ENCODE assay signal across 8 cellular contexts in genomic region chr1:23800396-23801337, GRCh38. TPM values are rescaled to one million over a fixed set of nuclear protein-coding genes. Genes with fewer than 3 reads are reported as not detected.
DNase-seq lines count a peak whose midpoint lies in the region; FAIRE-seq and TF ChIP-seq lines count a peak whose summit lies in the region.

Gene GALE (minus strand): TSS chr1:23800754. CDS start chr1:23799007, 1,747 bp downstream.

- peaks cover 18% of the 10 kb centered on the region for H3K4me1 Mint-ChIP-seq in neural crest cell

- FAIRE-seq in H54 (lab: Jason Lieb, UNC), result peak; percentile 11

- H3K9me3 ChIP-seq in DOHH2 (ENCODE audit: control insufficient read depth, insufficient read depth, low read length), result no peaks in the 10 kb centered on the region
- no peaks in the 10 kb centered on the region for H3K9me3 ChIP-seq in MM.1S (replicated peaks; ENCODE audit: insufficient read depth, low read length)
- no peaks in the 10 kb centered on the region for H3K9me3 ChIP-seq in stomach

- peak within 1 kb of the TSS; percentile 94 for H3K4me3 ChIP-seq in DOHH2 (ENCODE audit: low read length)
- H3K4me3 ChIP-seq in MM.1S (ENCODE audit: low read length), result peak within 1 kb of the TSS; percentile 82
- H3K4me3 ChIP-seq in stomach, result peak within 1 kb of the TSS; percentile 72 to 88 (median 84)

- peaks cover 17% of the 10 kb centered on the region for H3K4me1 ChIP-seq in DOHH2 (ENCODE audit: control insufficient read depth, low read length)
- peaks cover 18% of the 10 kb centered on the region for H3K4me1 ChIP-seq in MM.1S (ENCODE audit: low read length)
- peaks cover 47 to 60% (median 54%) of the 10 kb centered on the region in 4 donors for H3K4me1 ChIP-seq in stomach

- H2AFZ ChIP-seq in MM.1S (ENCODE audit: low read length), result peak within 1 kb of the TSS; percentile 93

- TF ChIP-seq POLR2A in H54 (IDR thresholded peaks at IDR 0.05; ENCODE audit: low read depth, low read length) (peak; percentile 59; the same call in 1 of the 2 replicates), stomach (IDR thresholded peaks at IDR 0.05) (peak in 1 of 4 donors; percentile 31)

- peak within 1 kb of the TSS; percentile 97 for H3K4me3 Mint-ChIP-seq in neural crest cell

- WGBS in stomach, 5 donors, result 0 to 2% (median 0%) methylated on average over 39 to 83 of the region's 83 CpGs

- peak within 1 kb of the TSS; percentile 91 for H3K9ac ChIP-seq in MM.1S (ENCODE audit: low read length)

- TF ChIP-seq EP300 in stomach (IDR thresholded peaks at IDR 0.05), result no peak

- TF ChIP-seq CTCF in DOHH2 (IDR thresholded peaks at IDR 0.05; ENCODE audit: low read depth, low read length, poor library complexity, severe bottlenecking) (no peak), MM.1S (IDR thresholded peaks at IDR 0.05; ENCODE audit: low read length) (no peak), neural crest cell (conservative IDR thresholded peaks at IDR 0.05) (no peak), stomach (IDR thresholded peaks at IDR 0.05) (no peak)

- DNase-seq in H54 (ENCODE audit: insufficient read length, low spot score), result peak; percentile 83
- DNase-seq in MM.1S, result peak; percentile 97
- DNase-seq in SIG-M5 (lab: John Stamatoyannopoulos, UW), result peak; percentile 49
- peak; percentile 92 for DNase-seq in activated gamma-delta T cell (lab: John Stamatoyannopoulos, UW)
- peak; percentile 89 for DNase-seq in fibroblast of the conjunctiva (ENCODE audit: low read depth)
- peak; percentile 78 for DNase-seq in neural crest cell (ENCODE audit: low read depth, low spot score)
- peak; percentile 98 for DNase-seq in stomach

- H3K27me3 Mint-ChIP-seq in neural crest cell (ENCODE audit: low read depth), result peaks cover 2% of the 10 kb centered on the region

- intact Hi-C loops in stomach (cut with DNase I; ENCODE audit: low total_unique reads), result no loop called here

- H3F3A ChIP-seq in DOHH2 (ENCODE audit: control insufficient read depth, insufficient read depth) (no peaks in the 10 kb centered on the region), MM.1S (ENCODE audit: insufficient read depth, low read length) (peaks cover 12% of the 10 kb centered on the region)

- H3K36me3 ChIP-seq in DOHH2 (ENCODE audit: control insufficient read depth, low read length), result peaks cover 23% of the 10 kb centered on the region
- no peaks in the 10 kb centered on the region for H3K36me3 ChIP-seq in MM.1S (replicated peaks; ENCODE audit: insufficient read depth, low read length)
- peaks cover 10 to 58% (median 41%) of the 10 kb centered on the region in 4 donors for H3K36me3 ChIP-seq in stomach

- H3K9me3 Mint-ChIP-seq in neural crest cell, result no peaks in the 10 kb centered on the region

- no peaks in the 10 kb centered on the region for H3K27me3 ChIP-seq in DOHH2 (ENCODE audit: control insufficient read depth, low read length)
- no peaks in the 10 kb centered on the region for H3K27me3 ChIP-seq in MM.1S (replicated peaks; ENCODE audit: insufficient read depth, low read length)
- no peaks in the 10 kb centered on the region for H3K27me3 ChIP-seq in stomach

- peak within 1 kb of the TSS; percentile 35 for H3K27ac ChIP-seq in DOHH2 (ENCODE audit: low read depth, low read length)
- H3K27ac ChIP-seq in MM.1S (ENCODE audit: low read length), result peak within 1 kb of the TSS; percentile 45; the same call in 1 of the 2 replicates
- H3K27ac ChIP-seq in stomach, result peak within 1 kb of the TSS; percentile 91 to 98 (median 96)

- peak within 1 kb of the TSS; percentile 98 for H3K4me2 ChIP-seq in DOHH2 (ENCODE audit: low read length)
- H3K4me2 ChIP-seq in MM.1S (ENCODE audit: low read depth, low read length), result peak within 1 kb of the TSS; percentile 98

- H4K20me1 ChIP-seq in DOHH2 (ENCODE audit: control insufficient read depth, insufficient read depth, low read depth, low read length), result no peaks in the 10 kb centered on the region
- no peaks in the 10 kb centered on the region for H4K20me1 ChIP-seq in MM.1S (ENCODE audit: insufficient read depth, low read length)

- H3K9me2 ChIP-seq in DOHH2 (replicated peaks; ENCODE audit: control insufficient read depth, low read length) (no peaks in the 10 kb centered on the region), MM.1S (replicated peaks; ENCODE audit: insufficient read depth, low read length) (no peaks in the 10 kb centered on the region)

- H3K36me3 Mint-ChIP-seq in neural crest cell (ENCODE audit: low read depth), result no peaks in the 10 kb centered on the region

- H3K79me2 ChIP-seq in DOHH2 (ENCODE audit: control insufficient read depth, low read length) (peaks cover 9% of the 10 kb centered on the region), MM.1S (ENCODE audit: low read length) (no peaks in the 10 kb centered on the region)

- peak within 1 kb of the TSS; percentile 97 for H3K27ac Mint-ChIP-seq in neural crest cell (ENCODE audit: unreplicated experiment)

RNA-seq across cellular contexts. Expression of gene GALE, which starts in this region (rescaled TPM):
- total RNA-seq in neural crest cell (47.1 and 47.2 TPM in 2 replicates), stomach (100 to 1,000 TPM in 3 of 5 donors, 10 to 100 TPM in 2; 34.4 to 401 (median 134) TPM)
- 100 to 1,000 TPM; 107 to 443 (median 165) TPM for polyA plus RNA-seq in stomach

Comparison
In these comparisons a context has a peak if more than half of its experiments do, and no peak if none do; other contexts are left out.
1. Peak in every context shown above with its lines: DNase-seq, H3K4me3 ChIP-seq and H3K27ac ChIP-seq.
2. H3K27ac ChIP-seq: peak in every context shown above with its lines; median percentile 96 in stomach; 45 in MM.1S; 35 in DOHH2.